In the genomic region with DNA sequence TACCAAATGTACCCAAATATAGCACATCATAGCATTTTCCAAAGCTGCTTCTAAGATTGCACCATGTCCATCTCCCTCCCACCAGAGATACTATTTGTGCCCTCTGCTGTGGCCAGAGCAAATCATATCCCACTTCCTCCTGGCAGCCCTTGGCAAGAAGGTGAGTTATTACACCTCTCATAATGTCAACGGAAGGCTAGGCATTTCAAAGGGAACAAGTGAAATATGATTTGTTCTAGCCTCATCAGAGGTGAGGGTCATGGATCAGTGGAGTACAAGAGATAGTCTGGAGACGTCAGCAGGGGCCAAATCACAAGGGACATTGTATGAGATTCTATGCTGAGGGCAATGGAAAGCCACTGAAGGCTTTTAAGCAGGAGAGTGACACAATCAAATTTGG, we compare ENCODE assay signal across 24 cellular contexts.
"Had no signal": no experiment of that assay in that cellular context is flagged by ENCODE, and none has a peak within 500 bp of the region (broad histone marks: within the 10 kb centered on the region; RNA-seq: fewer than 3 reads in every experiment).

No MANE protein-coding gene starts in this region.

- H3K27ac Mint-ChIP-seq: activated naive CD4-positive, alpha-beta T cell treated with anti-CD3 and anti-CD28 coated beads, Interleukin-2, amount 50 U/mL, for 72 hours; activated T-cell treated with anti-CD3 and anti-CD28 coated beads, Interleukin-2, amount 50 U/mL, for 24 hours; activated T-helper 17 cell treated with anti-CD3 and anti-CD28 coated beads, Interleukin-2, amount 50 U/mL, for 72 hours; brain; neural progenitor cell; WTC11 had no signal

- H3K27me3 Mint-ChIP-seq: activated T-cell treated with anti-CD3 and anti-CD28 coated beads, Interleukin-2, amount 50 U/mL, for 24 hours; activated T-helper 17 cell treated with anti-CD3 and anti-CD28 coated beads, Interleukin-2, amount 50 U/mL, for 72 hours had no signal

- H2AFZ ChIP-seq: neural progenitor cell had no signal

- H3K27me3 ChIP-seq: upper lobe of right lung had no signal

- H3K4me2 ChIP-seq: neural progenitor cell had no signal

- H3K9me3 ChIP-seq: upper lobe of right lung had no signal

- H3K4me3 ChIP-seq: lung, neural progenitor cell, upper lobe of right lung had no signal

- H3K9ac ChIP-seq: neural progenitor cell had no signal

- H3K9me3 Mint-ChIP-seq: activated naive CD4-positive, alpha-beta T cell treated with anti-CD3 and anti-CD28 coated beads, Interleukin-2, amount 50 U/mL, for 72 hours; activated T-cell treated with anti-CD3 and anti-CD28 coated beads, Interleukin-2, amount 50 U/mL, for 24 hours; activated T-helper 17 cell treated with anti-CD3 and anti-CD28 coated beads, Interleukin-2, amount 50 U/mL, for 72 hours; brain; neural progenitor cell; WTC11 had no signal

- DNase-seq: activated CD4-positive, alpha-beta T cell treated with anti-CD3 and anti-CD28 coated beads, Interleukin-2, amount 50 U/mL, for 4 hours; activated CD8-positive, alpha-beta memory T cell treated with anti-CD3 and anti-CD28 coated beads for 24 hours; activated CD8-positive, alpha-beta memory T cell treated with anti-CD3 and anti-CD28 coated beads, Interleukin-2, amount 50 U/mL, for 4 hours; activated T-cell treated with anti-CD3 and anti-CD28 coated beads, Interleukin-2, amount 50 U/mL, for 24 hours; aorta; central memory CD4-positive, alpha-beta T cell; dermis blood vessel endothelial cell; effector CD8-positive, alpha-beta T cell; head of caudate nucleus; islet precursor cell; naive thymus-derived CD4-positive, alpha-beta T cell; stimulated activated CD4-positive, alpha-beta T cell treated with anti-CD3 and anti-CD28 coated beads, Interleukin-2, amount 100 ng/mL, for 48 hours; stimulated activated CD8-positive, alpha-beta memory T cell treated with anti-CD3 and anti-CD28 coated beads, Interleukin-4, amount 100 ng/mL, for 48 hours; stimulated activated naive CD8-positive, alpha-beta T cell treated with anti-CD3 and anti-CD28 coated beads, Interleukin-15, Interleukin-2, amounts not matched to agents 100 U/mL and 50 U/mL, for 24 hours; T-helper 9 cell; upper lobe of right lung had no signal

- H3K4me1 Mint-ChIP-seq: activated T-helper 17 cell treated with anti-CD3 and anti-CD28 coated beads, Interleukin-2, amount 50 U/mL, for 72 hours had no signal

- FAIRE-seq: frontal cortex had no signal

- H3K36me3 ChIP-seq: neural progenitor cell, upper lobe of right lung had no signal

- ATAC-seq: activated naive CD4-positive, alpha-beta T cell treated with anti-CD3 and anti-CD28 coated beads, Interleukin-2, amount 50 U/mL, for 72 hours; activated T-helper 17 cell treated with anti-CD3 and anti-CD28 coated beads, Interleukin-2, amount 50 U/mL, for 72 hours; esophagus mucosa; naive thymus-derived CD4-positive, alpha-beta T cell; stimulated activated naive CD8-positive, alpha-beta T cell treated with anti-CD3 and anti-CD28 coated beads, Interleukin-15, Interleukin-2, amounts not matched to agents 100 U/mL and 50 U/mL, for 24 hours; upper lobe of right lung; WTC11 had no signal

- H3K27ac ChIP-seq: neural progenitor cell, upper lobe of right lung had no signal

- H3K4me3 Mint-ChIP-seq: activated T-cell treated with anti-CD3 and anti-CD28 coated beads, Interleukin-2, amount 50 U/mL, for 24 hours; activated T-helper 17 cell treated with anti-CD3 and anti-CD28 coated beads, Interleukin-2, amount 50 U/mL, for 72 hours; brain; naive thymus-derived CD4-positive, alpha-beta T cell; neural progenitor cell; WTC11 had no signal

- H3K36me3 Mint-ChIP-seq: activated naive CD4-positive, alpha-beta T cell treated with anti-CD3 and anti-CD28 coated beads, Interleukin-2, amount 50 U/mL, for 72 hours; brain; naive thymus-derived CD4-positive, alpha-beta T cell; neural progenitor cell; WTC11 had no signal
